Comparison of ENCODE assay signal across 8 cellular contexts in the genomic region with DNA sequence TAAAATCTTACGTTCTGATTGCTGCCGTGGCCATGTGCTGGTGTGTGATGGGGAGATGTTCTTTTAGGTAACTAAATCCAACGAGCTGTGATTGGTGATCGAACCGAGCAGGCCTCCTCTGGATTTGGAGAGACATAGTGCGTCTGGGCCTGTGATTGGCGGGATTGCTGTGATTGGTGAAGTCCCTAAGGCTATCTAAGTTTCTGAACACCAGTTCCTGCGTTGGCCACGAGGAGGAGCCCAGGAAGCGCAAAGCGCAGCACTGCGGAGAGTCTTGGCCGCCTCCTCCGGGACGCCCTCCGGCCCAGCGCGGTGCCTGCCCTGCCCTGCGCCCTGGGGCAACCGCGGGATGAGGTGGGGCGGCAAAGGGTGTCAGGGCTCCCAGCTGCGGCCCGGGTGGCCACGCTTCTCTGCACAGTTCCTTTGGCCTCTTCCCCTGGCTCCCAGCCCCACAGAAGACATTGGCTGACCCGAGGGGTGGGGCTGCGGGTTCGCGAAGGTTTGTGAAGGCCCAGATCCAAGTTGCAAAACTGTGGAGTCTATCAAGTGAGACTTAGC. TPM values are rescaled to one million over a fixed set of nuclear protein-coding genes. Genes with fewer than 3 reads are reported as not detected.
DNase-seq lines count a peak whose midpoint lies in the region; ATAC-seq and TF ChIP-seq lines count a peak whose summit lies in the region.

No MANE protein-coding gene starts in this region.

- DNase-seq in RPMI7951 (ENCODE audit: low read depth) (peak; percentile 66), activated T-helper 1 cell treated with Interleukin-2 at 50 U/mL for 16 hours (ENCODE audit: low read depth) (peak; percentile 26), foreskin fibroblast (peak; percentile 45 to 86), suprapubic skin (ENCODE audit: low spot score in 2 of 2) (peak; percentile 82 to 86)

- H3K4me3 ChIP-seq in GM12875 (ENCODE audit: low read depth, low read length) (no peak overlapping the region), HUES64 (ENCODE audit: low read length) (peak overlapping the region; percentile 43), foreskin fibroblast (ENCODE audit: low read depth in 1 of 2, low read length in 2 of 2) (no peak overlapping the region), neutrophil (ENCODE audit: low read depth in 1 of 2, low read length in 1 of 2) (no peak overlapping the region), suprapubic skin (no peak overlapping the region)

- no peaks in the 10 kb centered on the region for H3K9me3 ChIP-seq in HUES64 (ENCODE audit: insufficient read depth, low read depth, low read length)
- no peaks in the 10 kb centered on the region for H3K9me3 ChIP-seq in neutrophil
- no peaks in the 10 kb centered on the region for H3K9me3 ChIP-seq in suprapubic skin

- no peak for ATAC-seq in HG03378 (IDR thresholded peaks at IDR 0.05; ENCODE audit: unreplicated experiment)

- TF ChIP-seq CTCF in GM12875 (IDR thresholded peaks at IDR 0.05; ENCODE audit: borderline replicate concordance, insufficient read depth, low read depth, low read length) (peak; percentile 87), foreskin fibroblast (IDR thresholded peaks at IDR 0.05; ENCODE audit: low read depth, low read length) (peak; percentile 85), neutrophil (IDR thresholded peaks at IDR 0.05) (peak; percentile 67), suprapubic skin (IDR thresholded peaks at IDR 0.05) (peak; percentile 28 to 76)

- H3K27ac ChIP-seq in HUES64 (ENCODE audit: low read depth, low read length), result no peak overlapping the region
- H3K27ac ChIP-seq in neutrophil, result no peak overlapping the region
- no peak overlapping the region for H3K27ac ChIP-seq in suprapubic skin

- no peaks in the 10 kb centered on the region for H3K4me1 ChIP-seq in HUES64 (ENCODE audit: insufficient read depth, low read length)
- peaks cover 4% of the 10 kb centered on the region in 2 experiments for H3K4me1 ChIP-seq in neutrophil (ENCODE audit: control insufficient read depth in 1 of 2, insufficient read depth in 1 of 2, low read depth in 1 of 2, low read length in 1 of 2)
- peaks cover 19% of the 10 kb centered on the region for H3K4me1 ChIP-seq in suprapubic skin

- no peak for TF ChIP-seq EP300 in suprapubic skin (IDR thresholded peaks at IDR 0.05)

- H3K36me3 ChIP-seq in HUES64 (ENCODE audit: insufficient read depth, low read length) (no peaks in the 10 kb centered on the region), neutrophil (no peaks in the 10 kb centered on the region), suprapubic skin (no peaks in the 10 kb centered on the region)

- WGBS in HUES64, result 10% methylated on average over 29 of the region's 29 CpGs
- WGBS in suprapubic skin, result 8% methylated on average over 12 of the region's 29 CpGs

- H3K27me3 ChIP-seq in HUES64 (ENCODE audit: insufficient read depth, low read length) (peaks cover 6% of the 10 kb centered on the region), neutrophil (peaks cover 25% of the 10 kb centered on the region), suprapubic skin (peaks cover 3% of the 10 kb centered on the region)

- no peak for TF ChIP-seq POLR2A in suprapubic skin (IDR thresholded peaks at IDR 0.05)

- no peak overlapping the region for H3K9ac ChIP-seq in HUES64 (ENCODE audit: low read depth, low read length)

RNA-seq across cellular contexts. Expression of gene HNF4A, which starts 33.0 kb away (rescaled TPM):
- polyA plus RNA-seq in HUES64 (2013, experiment 1 of 2), result 0.95 TPM
- polyA plus RNA-seq in HUES64 (2013, experiment 2 of 2), result 0.70 TPM
- total RNA-seq in RPMI7951 (2014; rRNA removed; shearing (Covaris generic)), result not detected in 2 replicates
- not detected for total RNA-seq in suprapubic skin

RNA-seq across cellular contexts. Expression of gene R3HDML, which starts 51.7 kb away (rescaled TPM):
- not detected for polyA plus RNA-seq in HUES64 (2013, experiment 1 of 2)
- polyA plus RNA-seq in HUES64 (2013, experiment 2 of 2), result not detected
- not detected in 2 replicates for total RNA-seq in RPMI7951 (2014; rRNA removed; shearing (Covaris generic))
- not detected for total RNA-seq in suprapubic skin

Comparison
In these comparisons a context has a peak if more than half of its experiments do, and no peak if none do; other contexts are left out.
1. DNase-seq: peak in every context shown above with its lines; median percentile 84 in suprapubic skin; 66 in RPMI7951; 66 in foreskin fibroblast; 26 in activated T-helper 1 cell treated with Interleukin-2 at 50 U/mL for 16 hours.